1 cellular context compared by ENCODE assay signal in the genomic region with DNA sequence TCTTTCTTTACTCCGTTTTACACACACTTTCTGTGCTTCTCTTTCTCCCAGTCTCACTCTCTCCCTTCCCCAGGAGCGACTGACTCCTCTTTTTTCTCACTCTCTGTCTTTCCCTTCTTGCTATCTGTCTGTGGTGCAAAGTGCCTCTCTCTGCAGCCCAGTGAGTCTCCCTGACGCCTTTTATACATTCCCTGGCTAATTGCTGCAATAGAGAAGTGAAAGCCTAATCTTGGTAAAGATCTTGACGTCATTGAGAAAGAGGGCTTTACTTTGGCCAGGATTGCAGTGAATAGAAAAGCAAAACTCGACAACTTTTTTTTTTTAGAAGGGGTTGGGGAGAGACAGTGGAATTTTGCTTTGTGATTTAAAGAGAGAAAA.
TF ChIP-seq lines count a peak whose summit lies in the region.

No MANE protein-coding gene starts in this region.

TF ChIP-seq in SK-N-SH treated with all-trans-retinoic acid at 6 μM for 48 hours, 23 proteins besides CTCF, POLR2A, EP300 and RAD21 (continued from another document):
- TF ChIP-seq, protein P1, sequence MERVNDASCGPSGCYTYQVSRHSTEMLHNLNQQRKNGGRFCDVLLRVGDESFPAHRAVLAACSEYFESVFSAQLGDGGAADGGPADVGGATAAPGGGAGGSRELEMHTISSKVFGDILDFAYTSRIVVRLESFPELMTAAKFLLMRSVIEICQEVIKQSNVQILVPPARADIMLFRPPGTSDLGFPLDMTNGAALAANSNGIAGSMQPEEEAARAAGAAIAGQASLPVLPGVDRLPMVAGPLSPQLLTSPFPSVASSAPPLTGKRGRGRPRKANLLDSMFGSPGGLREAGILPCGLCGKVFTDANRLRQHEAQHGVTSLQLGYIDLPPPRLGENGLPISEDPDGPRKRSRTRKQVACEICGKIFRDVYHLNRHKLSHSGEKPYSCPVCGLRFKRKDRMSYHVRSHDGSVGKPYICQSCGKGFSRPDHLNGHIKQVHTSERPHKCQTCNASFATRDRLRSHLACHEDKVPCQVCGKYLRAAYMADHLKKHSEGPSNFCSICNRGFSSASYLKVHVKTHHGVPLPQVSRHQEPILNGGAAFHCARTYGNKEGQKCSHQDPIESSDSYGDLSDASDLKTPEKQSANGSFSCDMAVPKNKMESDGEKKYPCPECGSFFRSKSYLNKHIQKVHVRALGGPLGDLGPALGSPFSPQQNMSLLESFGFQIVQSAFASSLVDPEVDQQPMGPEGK (CRISPR knock-in tag; IDR thresholded peaks at IDR 0.05; ENCODE audit: borderline replicate concordance) = no peak
